ENCODE assay signal across 30 cellular contexts in genomic region chr11:128666397-128666796, GRCh38.
"Had no signal": no experiment of that assay in that cellular context is flagged by ENCODE, and none has a peak within 500 bp of the region (broad histone marks: within the 10 kb centered on the region; RNA-seq: fewer than 3 reads in every experiment).

No MANE protein-coding gene starts in this region.

- H3K4me1 Mint-ChIP-seq: activated naive CD8-positive, alpha-beta T cell treated with anti-CD3 and anti-CD28 coated beads for 36 hours; central memory CD8-positive, alpha-beta T cell had no signal

- H3K4me3 ChIP-seq: ascending aorta, cardiac muscle cell, PC-9 had no signal

- H3K27ac ChIP-seq: ascending aorta, cardiac muscle cell, KMS-11, PC-9, RWPE1 had no signal

- H3K36me3 Mint-ChIP-seq: activated CD8-positive, alpha-beta memory T cell treated with anti-CD3 and anti-CD28 coated beads, Interleukin-2, amount 10 ng/mL, durations not matched to agents 7 days and 5 days; activated naive CD8-positive, alpha-beta T cell treated with anti-CD3 and anti-CD28 coated beads for 36 hours had no signal

- H3K4me3 Mint-ChIP-seq: activated CD4-positive, alpha-beta memory T cell treated with anti-CD3 and anti-CD28 coated beads, Interleukin-2, amount 10 ng/mL, durations not matched to agents 7 days and 5 days; activated CD4-positive, alpha-beta T cell treated with anti-CD3 and anti-CD28 coated beads, Interleukin-2, amount 10 ng/mL, durations not matched to agents 7 days and 5 days; activated CD8-positive, alpha-beta memory T cell treated with anti-CD3 and anti-CD28 coated beads, Interleukin-2, amount 10 ng/mL, durations not matched to agents 7 days and 5 days; activated naive CD8-positive, alpha-beta T cell treated with anti-CD3 and anti-CD28 coated beads for 36 hours; central memory CD8-positive, alpha-beta T cell had no signal

- H3K9me3 ChIP-seq: ascending aorta had no signal

- ATAC-seq: activated CD8-positive, alpha-beta memory T cell treated with anti-CD3 and anti-CD28 coated beads, Interleukin-2, amount 10 ng/mL, durations not matched to agents 7 days and 5 days; Right ventricle myocardium inferior; SK-N-SH treated with all-trans-retinoic acid at 6 μM for 48 hours had no signal

- H3K27me3 ChIP-seq: ascending aorta had no signal

- H3K27me3 Mint-ChIP-seq: activated naive CD8-positive, alpha-beta T cell treated with anti-CD3 and anti-CD28 coated beads for 36 hours had no signal

- H3K9me3 Mint-ChIP-seq: activated CD4-positive, alpha-beta memory T cell treated with anti-CD3 and anti-CD28 coated beads, Interleukin-2, amount 10 ng/mL, durations not matched to agents 7 days and 5 days; activated CD4-positive, alpha-beta T cell treated with anti-CD3 and anti-CD28 coated beads, Interleukin-2, amount 10 ng/mL, durations not matched to agents 7 days and 5 days; activated naive CD8-positive, alpha-beta T cell treated with anti-CD3 and anti-CD28 coated beads for 36 hours; central memory CD8-positive, alpha-beta T cell had no signal

- H3K4me1 ChIP-seq: ascending aorta had no signal

- H3K36me3 ChIP-seq: ascending aorta, cardiac muscle cell had no signal

- DNase-seq: activated CD4-positive, alpha-beta memory T cell treated with anti-CD3 and anti-CD28 coated beads, Interleukin-2, amount 10 ng/mL, durations not matched to agents 7 days and 5 days; activated CD4-positive, alpha-beta T cell treated with anti-CD3 and anti-CD28 coated beads, Interleukin-2, amount 10 ng/mL, durations not matched to agents 7 days and 5 days; activated CD8-positive, alpha-beta memory T cell treated with anti-CD3 and anti-CD28 coated beads for 24 hours; activated CD8-positive, alpha-beta memory T cell treated with anti-CD3 and anti-CD28 coated beads, Interleukin-2, amount 10 ng/mL, durations not matched to agents 7 days and 5 days; activated CD8-positive, alpha-beta memory T cell treated with anti-CD3 and anti-CD28 coated beads, Interleukin-2, amount 50 U/mL, for 48 hours; activated effector memory CD4-positive, alpha-beta T cell treated with Interleukin-2 at 50 U/mL for 16 hours; activated naive CD4-positive, alpha-beta T cell treated with anti-CD3 and anti-CD28 coated beads, Interleukin-2, amount 50 U/mL, for 16 hours; activated naive CD8-positive, alpha-beta T cell treated with anti-CD3 and anti-CD28 coated beads for 36 hours; activated T-cell treated with anti-CD3 and anti-CD28 coated beads, Interleukin-2, amount 50 U/mL, for 48 hours; amniotic stem cell; MV-4-11; NCI-H1092; NCI-H1436 treated with DMSO at 0.1 percent for 48 hours; NCI-H1694 treated with DMSO at 0.1 percent for 48 hours; NCI-H2029; NCI-H510A; NCI-H526; NCI-H748 treated with DMSO at 0.1 percent for 48 hours; PC-9; SIG-M5; SW 1271; T-helper 1 cell; T-helper 9 cell had no signal

- H3K27ac Mint-ChIP-seq: activated CD4-positive, alpha-beta memory T cell treated with anti-CD3 and anti-CD28 coated beads, Interleukin-2, amount 10 ng/mL, durations not matched to agents 7 days and 5 days; activated CD4-positive, alpha-beta T cell treated with anti-CD3 and anti-CD28 coated beads, Interleukin-2, amount 10 ng/mL, durations not matched to agents 7 days and 5 days; activated CD8-positive, alpha-beta memory T cell treated with anti-CD3 and anti-CD28 coated beads, Interleukin-2, amount 10 ng/mL, durations not matched to agents 7 days and 5 days; activated naive CD8-positive, alpha-beta T cell treated with anti-CD3 and anti-CD28 coated beads for 36 hours had no signal
